ENCODE assay signal across 26 cellular contexts in the genomic region with DNA sequence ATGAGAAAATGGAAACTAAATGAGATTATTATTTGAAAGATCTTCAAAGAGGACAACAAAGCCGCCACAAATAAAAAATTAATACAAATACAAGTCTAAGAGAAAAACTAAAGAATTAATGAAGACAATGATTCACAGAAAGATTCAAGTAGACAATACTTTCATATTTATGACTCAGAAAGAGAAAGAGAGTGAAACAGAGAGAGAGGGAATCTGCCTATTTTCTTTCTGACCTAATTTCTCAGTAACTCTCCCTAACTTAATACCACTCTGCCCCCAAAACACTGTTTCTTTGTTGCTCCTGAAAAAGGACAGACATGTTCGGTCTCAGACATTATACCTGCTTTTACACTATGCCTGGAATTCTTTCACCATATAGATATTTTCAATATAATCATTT.
"Had no signal": no experiment of that assay in that cellular context is flagged by ENCODE, and none has a peak within 500 bp of the region (broad histone marks: within the 10 kb centered on the region; RNA-seq: fewer than 3 reads in every experiment).

No MANE protein-coding gene starts in this region.

- H3K9me3 ChIP-seq: left lung, lower lobe of right lung, ovary, right lobe of liver, stomach, testis, thyroid gland, transverse colon, upper lobe of left lung, vagina had no signal

- H3K36me3 ChIP-seq: left lung, lower lobe of right lung, ovary, right atrium auricular region, right lobe of liver, stomach, thyroid gland, transverse colon, upper lobe of left lung, vagina had no signal

- ATAC-seq: left colon; left lung; lower lobe of right lung; naive thymus-derived CD4-positive, alpha-beta T cell; natural killer cell treated with Interleukin-12 subunit alpha and Interleukin-12 subunit beta and Interleukin-15 and Interleukin-18, amount 100 ng/mL, for 72 hours; right lobe of liver; stimulated activated naive B cell treated with anti-CD40 and anti-IgM and Interleukin-4, amounts not matched to agents 10 μg/mL and 1 μg/mL and 100 μg/mL, for 72 hours; stimulated activated naive CD8-positive, alpha-beta T cell treated with anti-CD3 and anti-CD28 coated beads, Interleukin-15, Interleukin-2, amounts not matched to agents 100 U/mL and 50 U/mL, for 24 hours had no signal

- DNase-seq: hypothalamus; immature natural killer cell; kidney; left colon; left lung; lower lobe of right lung; mammary epithelial cell; mesenchymal stem cell; naive thymus-derived CD4-positive, alpha-beta T cell; ovary; right lobe of liver; stimulated activated CD4-positive, alpha-beta T cell treated with anti-CD3 and anti-CD28 coated beads, Interleukin-12 subunit alpha, Interleukin-12 subunit beta, amount 100 ng/mL, for 4 hours; stimulated activated CD4-positive, alpha-beta T cell treated with anti-CD3 and anti-CD28 coated beads, Interleukin-15, amount 100 ng/mL, for 24 hours; stimulated activated CD4-positive, alpha-beta T cell treated with anti-CD3 and anti-CD28 coated beads, Interleukin-2, amount 100 ng/mL, for 24 hours; stimulated activated CD4-positive, alpha-beta T cell treated with anti-CD3 and anti-CD28 coated beads, Interleukin-4, amount 100 ng/mL, for 1 hour; stimulated activated naive B cell treated with anti-CD40 and anti-IgM and Interleukin-4, amounts not matched to agents 10 μg/mL and 1 μg/mL and 100 μg/mL, for 72 hours; stimulated activated naive CD8-positive, alpha-beta T cell treated with anti-CD3 and anti-CD28 coated beads, Interleukin-15, Interleukin-2, amounts not matched to agents 100 U/mL and 50 U/mL, for 24 hours; stomach; testis; thyroid gland; transverse colon; upper lobe of left lung had no signal

- H3K27ac ChIP-seq: left lung, lower lobe of right lung, ovary, right atrium auricular region, right lobe of liver, stomach, testis, thyroid gland, transverse colon, upper lobe of left lung, vagina had no signal

- H3K27me3 ChIP-seq: left lung, ovary, right atrium auricular region, right lobe of liver, stomach, testis, thyroid gland, transverse colon, upper lobe of left lung, vagina had no signal

- H3K4me1 ChIP-seq: left lung, lower lobe of right lung, right atrium auricular region, right lobe of liver, stomach, testis, thyroid gland, transverse colon, upper lobe of left lung, vagina had no signal

- FAIRE-seq: islet of Langerhans, kidney had no signal

- H3K4me3 ChIP-seq: left lung, lower lobe of right lung, ovary, right atrium auricular region, right lobe of liver, stomach, testis, thyroid gland, transverse colon, upper lobe of left lung, vagina had no signal
